Comparison of ENCODE assay signal across 8 cellular contexts in genomic region chr12:2957816-2958431, GRCh38. TPM values are rescaled to one million over a fixed set of nuclear protein-coding genes. Genes with fewer than 3 reads are reported as not detected.
DNase-seq lines count a peak whose midpoint lies in the region; ATAC-seq, FAIRE-seq and TF ChIP-seq lines count a peak whose summit lies in the region.

No MANE protein-coding gene starts in this region.

- no peaks in the 10 kb centered on the region for H3K9me3 ChIP-seq in mucosa of descending colon

- peaks cover 12% of the 10 kb centered on the region for H3K79me2 ChIP-seq in KMS-11 (ENCODE audit: insufficient read depth, low read depth)

- FAIRE-seq in bronchial epithelial cell (lab: Jason Lieb, UNC): peak; percentile 28

- H3K27ac ChIP-seq in KMS-11: no peak overlapping the region

- H3K4me3 ChIP-seq in AG09309 (ENCODE audit: control insufficient read depth, low read depth, low read length) (peak overlapping the region; percentile 64), KMS-11 (IDR thresholded peaks at IDR 0.05; ENCODE audit: insufficient read depth, low read depth, low read length) (no peak overlapping the region), bronchial epithelial cell (ENCODE audit: low read depth, low read length) (peak overlapping the region; percentile 67), mucosa of descending colon (no peak overlapping the region)

- no peak overlapping the region for H3K9ac ChIP-seq in KMS-11

- intact Hi-C loops in mucosa of descending colon (cut with DNase I, micrococcal nuclease): no loop called here

- H3K4me1 ChIP-seq in KMS-11 (ENCODE audit: low read depth, poor library complexity, severe bottlenecking): peaks cover 17% of the 10 kb centered on the region
- H3K4me1 ChIP-seq in mucosa of descending colon (ENCODE audit: low read depth): peaks cover 13% of the 10 kb centered on the region

- DNase-seq in AG09309 (ENCODE audit: low read depth): no peak
- peak; percentile 70 for DNase-seq in bronchial epithelial cell (ENCODE audit: low read depth)
- no peak for DNase-seq in mucosa of descending colon
- DNase-seq in activated CD4-positive, alpha-beta T cell treated with anti-CD3 and anti-CD28 coated beads for 48 hours: no peak

- H3K36me3 ChIP-seq in KMS-11 (ENCODE audit: insufficient read depth) (no peaks in the 10 kb centered on the region), bronchial epithelial cell (ENCODE audit: control insufficient read depth, insufficient read depth, low read length) (no peaks in the 10 kb centered on the region), mucosa of descending colon (ENCODE audit: low read depth) (no peaks in the 10 kb centered on the region)

- ATAC-seq in mucosa of descending colon: peak; percentile 2
- ATAC-seq in HG03442 (IDR thresholded peaks at IDR 0.05; ENCODE audit: unreplicated experiment): no peak
- ATAC-seq in HG03432 (IDR thresholded peaks at IDR 0.05; ENCODE audit: unreplicated experiment): no peak
- no peak for ATAC-seq in HG03571 (IDR thresholded peaks at IDR 0.05; ENCODE audit: unreplicated experiment)

- peak overlapping the region; percentile 96 for H3K4me2 ChIP-seq in KMS-11

- H3K27me3 ChIP-seq in KMS-11 (ENCODE audit: insufficient read depth, low read depth) (no peaks in the 10 kb centered on the region), bronchial epithelial cell (ENCODE audit: control insufficient read depth, insufficient read depth, low read length) (no peaks in the 10 kb centered on the region)

- TF ChIP-seq CTCF in AG09309 (IDR thresholded peaks at IDR 0.05; ENCODE audit: control insufficient read depth, insufficient read depth, low read depth, low read length, missing control alignments) (no peak), KMS-11 (conservative IDR thresholded peaks at IDR 0.05; ENCODE audit: low read depth, low read length) (no peak), bronchial epithelial cell (IDR thresholded peaks at IDR 0.05; ENCODE audit: insufficient read depth, low read length, severe bottlenecking) (no peak), mucosa of descending colon (IDR thresholded peaks at IDR 0.05) (no peak)

- H2AFZ ChIP-seq in KMS-11 (ENCODE audit: low read depth): peak overlapping the region; percentile 92

- H4K20me1 ChIP-seq in KMS-11 (ENCODE audit: insufficient read depth): no peaks in the 10 kb centered on the region

RNA-seq across cellular contexts. Expression of gene TEAD4, which starts 1.3 kb away (rescaled TPM):
- total RNA-seq in bronchial epithelial cell (2.0 and 4.2 TPM in 2 replicates), mucosa of descending colon (10 to 100 TPM in 1 of 3 donors, 1 to 10 TPM in 2; 4.6 to 11.3 (median 6.5) TPM)

Comparison
In these comparisons a context has a peak if more than half of its experiments do, and no peak if none do; other contexts are left out.
1. H3K4me3 ChIP-seq: peak in AG09309 (single experiment) and bronchial epithelial cell (single experiment); none in KMS-11 (single experiment) and mucosa of descending colon (single experiment).